ENCODE assay signal across 24 cellular contexts in the genomic region with DNA sequence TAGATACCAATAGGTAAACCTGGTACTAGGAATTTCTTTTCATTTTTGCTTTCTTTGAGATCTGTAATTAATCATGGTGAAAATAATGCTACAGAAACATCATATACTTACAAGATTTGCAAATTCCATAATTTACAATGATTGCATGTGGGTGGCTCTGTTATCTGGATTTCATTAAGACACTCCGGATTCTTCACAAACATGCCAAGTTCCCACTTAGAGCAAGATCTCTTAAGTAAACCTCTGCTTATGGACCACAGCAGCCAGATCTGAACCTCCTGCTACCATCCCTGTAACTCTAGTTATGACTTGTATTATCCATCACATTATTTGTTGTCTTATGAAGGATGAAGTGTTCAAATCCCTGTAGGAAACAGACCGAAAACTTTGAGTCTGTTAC.
"Had no signal": no experiment of that assay in that cellular context is flagged by ENCODE, and none has a peak within 500 bp of the region (broad histone marks: within the 10 kb centered on the region; RNA-seq: fewer than 3 reads in every experiment).

No MANE protein-coding gene starts in this region.

- H3K9me3 ChIP-seq: ovary, psoas muscle, right lobe of liver, sigmoid colon, thyroid gland, tibial nerve, vagina had no signal

- H3K4me3 ChIP-seq: neural progenitor cell, ovary, psoas muscle, right lobe of liver, sigmoid colon, stomach, thoracic aorta, thyroid gland, tibial nerve, upper lobe of left lung, vagina had no signal

- H3K36me3 ChIP-seq: neural progenitor cell, ovary, right lobe of liver, sigmoid colon, stomach, thoracic aorta, thyroid gland, tibial nerve, upper lobe of left lung, vagina had no signal

- H3K4me1 ChIP-seq: neural progenitor cell, parathyroid adenoma, right lobe of liver, sigmoid colon, stomach, thyroid gland, tibial nerve had no signal

- H3K79me2 ChIP-seq: parathyroid adenoma had no signal

- ATAC-seq: psoas muscle; right cardiac atrium; right lobe of liver; stimulated activated effector memory CD8-positive, alpha-beta T cell treated with anti-CD3 and anti-CD28 coated beads, Interleukin-12 subunit alpha, Interleukin-12 subunit beta, amount 100 ng/mL, for 72 hours; stimulated activated naive B cell treated with anti-CD40 and anti-IgM and Interleukin-4, amounts not matched to agents 10 μg/mL and 1 μg/mL and 100 μg/mL, for 72 hours had no signal

- DNase-seq: occipital lobe; ovary; posterior cingulate gyrus; psoas muscle; right cardiac atrium; right lobe of liver; sigmoid colon; small intestine; stimulated activated CD4-positive, alpha-beta T cell treated with anti-CD3 and anti-CD28 coated beads, Interleukin-15, amount 100 ng/mL, for 24 hours; stimulated activated CD4-positive, alpha-beta T cell treated with anti-CD3 and anti-CD28 coated beads, Interleukin-2, amount 100 ng/mL, for 24 hours; stimulated activated CD4-positive, alpha-beta T cell treated with anti-CD3 and anti-CD28 coated beads, Interleukin-2, amount 100 ng/mL, for 48 hours; stimulated activated CD4-positive, alpha-beta T cell treated with anti-CD3 and anti-CD28 coated beads, Interleukin-4, amount 100 ng/mL, for 24 hours; stimulated activated naive B cell treated with anti-CD40 and anti-IgM and Interleukin-4, amounts not matched to agents 10 μg/mL and 1 μg/mL and 100 μg/mL, for 72 hours; stimulated activated naive CD4-positive, alpha-beta T cell treated with Interleukin-2 at 50 U/mL for 16 hours; stomach; thyroid gland; trophoblast cell; upper lobe of left lung had no signal

- H3K27ac ChIP-seq: neural progenitor cell, ovary, parathyroid adenoma, psoas muscle, right lobe of liver, sigmoid colon, stomach, thoracic aorta, thyroid gland, tibial nerve, upper lobe of left lung, vagina had no signal

- H3K9ac ChIP-seq: neural progenitor cell, parathyroid adenoma had no signal

- H3K27me3 ChIP-seq: neural progenitor cell, ovary, sigmoid colon, stomach, thyroid gland, tibial nerve, upper lobe of left lung, vagina had no signal

- H2AFZ ChIP-seq: neural progenitor cell, parathyroid adenoma had no signal

- H3K4me2 ChIP-seq: neural progenitor cell had no signal
